Comparison of ENCODE assay signal across 8 cellular contexts in genomic region chr17:28385037-28385797, GRCh38. TPM values are rescaled to one million over a fixed set of nuclear protein-coding genes. Genes with fewer than 3 reads are reported as not detected.
DNase-seq lines count a peak whose midpoint lies in the region; ATAC-seq and TF ChIP-seq lines count a peak whose summit lies in the region.

No MANE protein-coding gene starts in this region.

- ATAC-seq in DND-41 (ENCODE audit: insufficient read depth, low read depth) (no peak), HG03432 (IDR thresholded peaks at IDR 0.05; ENCODE audit: unreplicated experiment) (peak; percentile 22), GM21360 (IDR thresholded peaks at IDR 0.05; ENCODE audit: unreplicated experiment) (no peak)

- peak overlapping the region; percentile 63 for H3K9ac ChIP-seq in DND-41 (ENCODE audit: low read depth, low read length)

- H3K4me1 ChIP-seq in DND-41 (ENCODE audit: insufficient read depth, low read length): peaks cover 21% of the 10 kb centered on the region
- H3K4me1 ChIP-seq in ectodermal cell (ENCODE audit: control insufficient read depth, insufficient read depth, low read length): no peaks in the 10 kb centered on the region
- H3K4me1 ChIP-seq in HAP-1: no peaks in the 10 kb centered on the region

- peak overlapping the region; percentile 73; the same call in 1 of the 2 replicates for H3K27ac ChIP-seq in DND-41 (ENCODE audit: low read length)
- no peak overlapping the region for H3K27ac ChIP-seq in ectodermal cell (ENCODE audit: insufficient read depth, low read depth, low read length, poor library complexity, severe bottlenecking)

- no peaks in the 10 kb centered on the region for H3K9me3 Mint-ChIP-seq in nephron progenitor cell

- WGBS in ectodermal cell, 2 experiments: 41 to 44% methylated on average over 37 of the region's 37 CpGs

- peak overlapping the region; percentile 89 for H2AFZ ChIP-seq in DND-41 (ENCODE audit: low read depth, low read length)

- H3K4me3 ChIP-seq in DND-41 (ENCODE audit: low read depth in 1 of 2, low read length in 2 of 2): peak overlapping the region; percentile 33 to 85; a peak in 3 of 4 replicates
- peak overlapping the region; percentile 28 for H3K4me3 ChIP-seq in ectodermal cell (ENCODE audit: insufficient read depth, low read depth, low read length)
- no peak overlapping the region for H3K4me3 ChIP-seq in HAP-1

- H3K79me2 ChIP-seq in DND-41 (ENCODE audit: insufficient read depth, low read length): no peaks in the 10 kb centered on the region

- H3K4me1 Mint-ChIP-seq in nephron progenitor cell: peaks cover 7% of the 10 kb centered on the region

- H3K27me3 Mint-ChIP-seq in nephron progenitor cell (ENCODE audit: low read depth, poor library complexity): peaks cover 79% of the 10 kb centered on the region

- H3K9me3 ChIP-seq in DND-41 (ENCODE audit: insufficient read depth, low read length, severe bottlenecking): no peaks in the 10 kb centered on the region
- no peaks in the 10 kb centered on the region for H3K9me3 ChIP-seq in ectodermal cell (ENCODE audit: control insufficient read depth, low read length)
- no peaks in the 10 kb centered on the region for H3K9me3 ChIP-seq in HAP-1

- no peaks in the 10 kb centered on the region for H3K36me3 ChIP-seq in DND-41 (ENCODE audit: insufficient read depth, low read length)
- no peaks in the 10 kb centered on the region for H3K36me3 ChIP-seq in ectodermal cell (ENCODE audit: control insufficient read depth, insufficient read depth, low read length)
- 0 out of 2 replicates have a peak, but pooled peaks cover 2% of the 10 kb centered on the region for H3K36me3 ChIP-seq in HAP-1 (replicated peaks)

- peaks cover 16% of the 10 kb centered on the region for H3K36me3 Mint-ChIP-seq in nephron progenitor cell (ENCODE audit: low read depth)

- peak overlapping the region; percentile 79 for H3K4me2 ChIP-seq in DND-41 (ENCODE audit: insufficient read depth, low read length)

- no peak for DNase-seq in DND-41
- no peak for DNase-seq in nephron progenitor cell
- DNase-seq in putamen (ENCODE audit: low spot score): no peak
- no peak for DNase-seq in Kasumi-1 (lab: John Stamatoyannopoulos, UW)
- no peak for DNase-seq in HAP-1 (ENCODE audit: low spot score in 2 of 2)

- peak overlapping the region; percentile 75 for H3K4me3 Mint-ChIP-seq in nephron progenitor cell

- H3K27ac Mint-ChIP-seq in nephron progenitor cell: no peak overlapping the region

- in situ Hi-C loops in HAP-1 (cut with MboI; ENCODE audit: low sequenced_read_pairs): loop anchor here (25.0 kb wide), 1 partner anchor 598 kb away; no protein-coding TSS in a partner anchor

- H3K27me3 ChIP-seq in DND-41 (ENCODE audit: insufficient read depth, low read length, poor library complexity) (no peaks in the 10 kb centered on the region), ectodermal cell (ENCODE audit: control insufficient read depth, insufficient read depth, low read length, poor library complexity, severe bottlenecking) (peaks cover 66% of the 10 kb centered on the region), HAP-1 (ENCODE audit: low read depth) (no peaks in the 10 kb centered on the region)

- no peaks in the 10 kb centered on the region for H4K20me1 ChIP-seq in DND-41 (ENCODE audit: insufficient read depth, low read length)

- no peak for TF ChIP-seq CTCF in DND-41 (IDR thresholded peaks at IDR 0.05; ENCODE audit: borderline replicate concordance, extremely low read depth, low read length, poor library complexity, severe bottlenecking)
- TF ChIP-seq CTCF in nephron progenitor cell (IDR thresholded peaks at IDR 0.05): no peak

RNA-seq across cellular contexts. Expression of gene SARM1, which starts 13.7 kb away (rescaled TPM):
- 8.2 TPM for polyA plus RNA-seq in ectodermal cell (2013, experiment 1 of 4)
- 9.3 TPM for polyA plus RNA-seq in ectodermal cell (2013, experiment 2 of 4)
- 4.6 TPM for polyA plus RNA-seq in ectodermal cell (2013, experiment 3 of 4)
- 6.4 TPM for polyA plus RNA-seq in ectodermal cell (2013, experiment 4 of 4)

RNA-seq across cellular contexts. Expression of gene VTN, which starts 15.1 kb away (rescaled TPM):
- polyA plus RNA-seq in ectodermal cell (2013, experiment 1 of 4): 1.1 TPM
- 1.5 TPM for polyA plus RNA-seq in ectodermal cell (2013, experiment 2 of 4)
- polyA plus RNA-seq in ectodermal cell (2013, experiment 3 of 4): 1.3 TPM
- 1.3 TPM for polyA plus RNA-seq in ectodermal cell (2013, experiment 4 of 4)

RNA-seq across cellular contexts. Expression of gene SEBOX, which starts 20.2 kb away (rescaled TPM):
- not detected for polyA plus RNA-seq in ectodermal cell (2013, experiment 1 of 4)
- polyA plus RNA-seq in ectodermal cell (2013, experiment 2 of 4): not detected
- polyA plus RNA-seq in ectodermal cell (2013, experiment 3 of 4): not detected
- polyA plus RNA-seq in ectodermal cell (2013, experiment 4 of 4): not detected

RNA-seq across cellular contexts. Expression of gene SLC46A1, which starts 20.8 kb away (rescaled TPM):
- 1.2 TPM for polyA plus RNA-seq in ectodermal cell (2013, experiment 1 of 4)
- 2.1 TPM for polyA plus RNA-seq in ectodermal cell (2013, experiment 2 of 4)
- 1.9 TPM for polyA plus RNA-seq in ectodermal cell (2013, experiment 3 of 4)
- polyA plus RNA-seq in ectodermal cell (2013, experiment 4 of 4): 1.4 TPM

RNA-seq across cellular contexts. Expression of gene POLDIP2, which starts 27.9 kb away (rescaled TPM):
- polyA plus RNA-seq in ectodermal cell (2013, experiment 1 of 4): 68.8 TPM
- 73.8 TPM for polyA plus RNA-seq in ectodermal cell (2013, experiment 2 of 4)
- 50.7 TPM for polyA plus RNA-seq in ectodermal cell (2013, experiment 3 of 4)
- 61.0 TPM for polyA plus RNA-seq in ectodermal cell (2013, experiment 4 of 4)
